In genomic region chr4:152259866-152260265, GRCh38 we compare ENCODE assay signal across 19 cellular contexts.
DNase-seq lines count a peak whose midpoint lies in the region; ATAC-seq, FAIRE-seq and TF ChIP-seq lines count a peak whose summit lies in the region.
"Had no signal": no experiment of that assay in that cellular context is flagged by ENCODE, and none has a peak within 500 bp of the region (broad histone marks: within the 10 kb centered on the region; RNA-seq: fewer than 3 reads in every experiment).

No MANE protein-coding gene starts in this region.

- no peaks in the 10 kb centered on the region for H3K27me3 ChIP-seq in gastroesophageal sphincter
- H3K27me3 ChIP-seq: thyroid gland had no signal

- 38 to 57% methylated on average over 1 of the region's 1 CpG for WGBS in gastroesophageal sphincter (ENCODE audit: low coverage in 1 of 2), 2 donors

- TF ChIP-seq EP300 in gastroesophageal sphincter (IDR thresholded peaks at IDR 0.05), result no peak

- H3K4me3 ChIP-seq in retinal pigment epithelial cell (ENCODE audit: low read length), result no peak overlapping the region
- H3K4me3 ChIP-seq in gastroesophageal sphincter, result no peak overlapping the region
- H3K4me3 ChIP-seq: left ventricle myocardium inferior, thyroid gland had no signal

- no peaks in the 10 kb centered on the region for H3K36me3 ChIP-seq in gastroesophageal sphincter
- H3K36me3 ChIP-seq: left ventricle myocardium inferior, thyroid gland had no signal

- peak overlapping the region; percentile 99 for H3K27ac ChIP-seq in epithelial cell of prostate
- no peak overlapping the region for H3K27ac ChIP-seq in gastroesophageal sphincter
- H3K27ac ChIP-seq: thyroid gland had no signal

- DNase-seq in H54 (ENCODE audit: insufficient read length, low spot score), result peak; percentile 12
- DNase-seq in RKO (ENCODE audit: low spot score), result peak; percentile 70
- DNase-seq in epithelial cell of prostate (ENCODE audit: low read depth, low spot score), result peak; percentile 94
- DNase-seq in retinal pigment epithelial cell (ENCODE audit: low read depth), result peak; percentile 51
- no peak for DNase-seq in NCI-H1092 treated with DMSO at 0.1 percent for 48 hours (lab: John Stamatoyannopoulos, UW)
- DNase-seq: activated CD8-positive, alpha-beta memory T cell treated with anti-CD3 and anti-CD28 coated beads for 24 hours; CD4-positive, alpha-beta memory T cell; central memory CD4-positive, alpha-beta T cell; hippocampal formation; left ventricle myocardium inferior; naive thymus-derived CD8-positive, alpha-beta T cell; NCI-H2227 treated with DMSO at 0.1 percent for 48 hours; retina; stimulated activated CD4-positive, alpha-beta T cell treated with anti-CD3 and anti-CD28 coated beads, Interleukin-2, amount 100 ng/mL, for 24 hours; thyroid gland had no signal

- H3K4me1 ChIP-seq in gastroesophageal sphincter, result peaks cover 0 to 6% (median 0%) of the 10 kb centered on the region in 3 donors

- FAIRE-seq in H54 (lab: Jason Lieb, UNC), result peak; percentile 15
- FAIRE-seq: endometrium, GM18507 had no signal

- TF ChIP-seq CTCF in retinal pigment epithelial cell (conservative IDR thresholded peaks at IDR 0.05; ENCODE audit: low read depth, low read length) (no peak), gastroesophageal sphincter (IDR thresholded peaks at IDR 0.05) (no peak)

- TF ChIP-seq POLR2A in H54 (IDR thresholded peaks at IDR 0.05; ENCODE audit: low read depth, low read length) (no peak), gastroesophageal sphincter (IDR thresholded peaks at IDR 0.05) (no peak)

- no peak for ATAC-seq in gastroesophageal sphincter
- ATAC-seq in HG02623 (IDR thresholded peaks at IDR 0.05; ENCODE audit: unreplicated experiment), result no peak
- ATAC-seq: naive thymus-derived CD8-positive, alpha-beta T cell had no signal

- H3K9me3 ChIP-seq in gastroesophageal sphincter, result no peaks in the 10 kb centered on the region
- H3K9me3 ChIP-seq: thyroid gland had no signal
